Comparison of ENCODE assay signal across 14 cellular contexts in the genomic region with DNA sequence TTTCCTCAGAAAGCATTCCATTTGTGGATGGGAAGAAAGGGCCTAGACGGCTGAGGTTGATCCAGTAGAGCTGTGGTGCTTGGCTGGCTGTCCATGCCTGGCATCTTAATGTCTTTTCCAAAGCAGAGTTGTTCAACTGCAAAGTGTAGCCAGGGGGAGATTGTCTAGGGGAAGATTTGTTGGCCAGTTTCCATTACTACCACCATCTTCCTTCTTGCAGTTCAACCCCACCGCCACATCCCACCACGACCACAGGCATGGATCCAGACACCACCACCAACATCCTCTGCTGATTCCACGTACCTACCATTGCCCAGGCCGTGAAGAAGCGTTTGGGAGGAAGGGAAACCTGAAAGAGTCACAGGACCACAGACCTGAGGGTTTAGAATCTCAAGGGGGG.
"Had no signal": no experiment of that assay in that cellular context is flagged by ENCODE, and none has a peak within 500 bp of the region (broad histone marks: within the 10 kb centered on the region; RNA-seq: fewer than 3 reads in every experiment).

No MANE protein-coding gene starts in this region.

- ATAC-seq: left lobe of liver; naive thymus-derived CD8-positive, alpha-beta T cell; stimulated activated naive CD8-positive, alpha-beta T cell treated with anti-CD3 and anti-CD28 coated beads, Interleukin-15, amount 100 ng/mL, for 72 hours had no signal

- H3K4me3 ChIP-seq: cardiac muscle cell, mucosa of descending colon, right atrium auricular region, skin epidermis had no signal

- DNase-seq: activated CD4-positive, alpha-beta T cell treated with anti-CD3 and anti-CD28 coated beads, Interleukin-2, amount 50 U/mL, for 4 hours; activated naive CD8-positive, alpha-beta T cell treated with anti-CD3 and anti-CD28 coated beads for 36 hours; amniotic stem cell; erythroblast; kidney; mucosa of descending colon; naive thymus-derived CD8-positive, alpha-beta T cell; stimulated activated CD4-positive, alpha-beta T cell treated with anti-CD3 and anti-CD28 coated beads, Interleukin-15, amount 100 ng/mL, for 24 hours; stimulated activated CD4-positive, alpha-beta T cell treated with anti-CD3 and anti-CD28 coated beads, Interleukin-4, amount 100 ng/mL, for 1 hour; stimulated activated naive CD8-positive, alpha-beta T cell treated with anti-CD3 and anti-CD28 coated beads, Interleukin-15, amount 100 ng/mL, for 72 hours had no signal

- H3K27ac ChIP-seq: cardiac muscle cell, right atrium auricular region had no signal

- H3K27me3 ChIP-seq: cardiac muscle cell, right atrium auricular region had no signal

- H3K36me3 ChIP-seq: cardiac muscle cell, right atrium auricular region had no signal

- H3K9me3 ChIP-seq: mucosa of descending colon, right atrium auricular region had no signal
